Comparison of ENCODE assay signal across 12 cellular contexts in genomic region chr2:136065384-136065783, GRCh38. TPM values are rescaled to one million over a fixed set of nuclear protein-coding genes. Genes with fewer than 3 reads are reported as not detected.
A peak's percentile ranks its signal among the peaks of the same experiment; 100 is the strongest.
DNase-seq lines count a peak whose midpoint lies in the region; ATAC-seq, FAIRE-seq and TF ChIP-seq lines count a peak whose summit lies in the region.
"Had no signal": no experiment of that assay in that cellular context is flagged by ENCODE, and none has a peak within 500 bp of the region (broad histone marks: within the 10 kb centered on the region; RNA-seq: fewer than 3 reads in every experiment).

No MANE protein-coding gene starts in this region.

- H3K4me1 ChIP-seq in HepG2 (ENCODE audit: insufficient read depth, low read length) (no peaks in the 10 kb centered on the region), right lobe of liver (no peaks in the 10 kb centered on the region), thyroid gland (no peaks in the 10 kb centered on the region)

- no peak overlapping the region for H3K4me2 ChIP-seq in HepG2 (ENCODE audit: low read depth, low read length)

- no peaks in the 10 kb centered on the region for H3K79me2 ChIP-seq in HepG2 (ENCODE audit: insufficient read depth, low read length)

- H3K27ac ChIP-seq in HepG2 (ENCODE audit: extremely low read length, insufficient read depth, low read length) (no peak overlapping the region), right lobe of liver (no peak overlapping the region), thyroid gland (no peak overlapping the region)
- H3K27ac ChIP-seq: HL-60 had no signal

- no peaks in the 10 kb centered on the region for H3K27me3 Mint-ChIP-seq in activated T-helper 1 cell treated with anti-CD3 and anti-CD28 coated beads, Interleukin-12 subunit alpha, Interleukin-12 subunit beta, Interleukin-2, Interleukin-4 antibody, amounts not matched to agents 30 ng/mL and 10 ng/mL and 1 ng/mL, durations not matched to agents 14 hours and 24 hours and 36 hours (ENCODE audit: insufficient read depth)

- peak; percentile 43 for ATAC-seq in HepG2
- no peak for ATAC-seq in right lobe of liver
- ATAC-seq in HG02938 (IDR thresholded peaks at IDR 0.05; ENCODE audit: unreplicated experiment): peak; percentile 40

- H3K36me3 ChIP-seq in HepG2 (replicated peaks in 1 of 2; ENCODE audit: control insufficient read depth in 1 of 2, insufficient read depth in 2 of 2, low read length in 2 of 2): no peaks in the 10 kb centered on the region
- no peaks in the 10 kb centered on the region for H3K36me3 ChIP-seq in right lobe of liver
- H3K36me3 ChIP-seq in thyroid gland: no peaks in the 10 kb centered on the region

- CTCF ChIA-PET in HepG2 (lab: Yijun Ruan, JAX; ENCODE audit: low intra/inter-chr PET ratio, low total read pairs): no interaction called here

- no peak for TF ChIP-seq RAD21 in HepG2 (CRISPR knock-in tag; IDR thresholded peaks at IDR 0.05)

- no peak for TF ChIP-seq POLR2A in HepG2 (IDR thresholded peaks at IDR 0.05; ENCODE audit: insufficient read depth in 1 of 2, low read depth in 2 of 2, low read length in 2 of 2)
- TF ChIP-seq POLR2A in right lobe of liver (IDR thresholded peaks at IDR 0.05): no peak
- TF ChIP-seq POLR2A in thyroid gland (IDR thresholded peaks at IDR 0.05): no peak

- POLR2A ChIA-PET in HepG2 (lab: Yijun Ruan, JAX): no interaction called here

- peaks cover 15% of the 10 kb centered on the region for H3K36me3 Mint-ChIP-seq in activated T-helper 1 cell treated with anti-CD3 and anti-CD28 coated beads, Interleukin-12 subunit alpha, Interleukin-12 subunit beta, Interleukin-2, Interleukin-4 antibody, amounts not matched to agents 30 ng/mL and 10 ng/mL and 1 ng/mL, durations not matched to agents 14 hours and 24 hours and 36 hours (ENCODE audit: low read depth)

- H3K9me3 Mint-ChIP-seq in activated T-helper 1 cell treated with anti-CD3 and anti-CD28 coated beads, Interleukin-12 subunit alpha, Interleukin-12 subunit beta, Interleukin-2, Interleukin-4 antibody, amounts not matched to agents 30 ng/mL and 10 ng/mL and 1 ng/mL, durations not matched to agents 14 hours and 24 hours and 36 hours: peaks cover 5% of the 10 kb centered on the region
- H3K9me3 Mint-ChIP-seq: dendritic cell treated with granulocyte-macrophage colony-stimulating factor and Interleukin-4, amounts not matched to agents 40 ng/mL and 50 ng/mL, for 4 days had no signal

- DNase-seq in HepG2 (ENCODE audit: low spot score) (peak; percentile 20), right lobe of liver (no peak), cerebellar nuclear complex (lab: John Stamatoyannopoulos, UW) (no peak), D721Med (ENCODE audit: insufficient read length, low spot score) (no peak), thyroid gland (no peak), NCI-H2227 treated with DMSO at 0.1 percent for 48 hours (lab: John Stamatoyannopoulos, UW) (no peak)
- no peak for DNase-seq in activated T-helper 1 cell treated with anti-CD3 and anti-CD28 coated beads, Interleukin-12 subunit alpha, Interleukin-12 subunit beta, Interleukin-2, Interleukin-4 antibody, amounts not matched to agents 30 ng/mL and 10 ng/mL and 1 ng/mL, durations not matched to agents 14 hours and 24 hours and 36 hours (ENCODE audit: low spot score)
- DNase-seq: activated CD8-positive, alpha-beta memory T cell treated with anti-CD3 and anti-CD28 coated beads, Interleukin-2, amount 50 U/mL, for 48 hours; NCI-H2029 had no signal

- H3K27me3 ChIP-seq in HepG2 (ENCODE audit: control insufficient read depth in 1 of 2, insufficient read depth in 2 of 2, low read length in 2 of 2) (0 out of 5 replicates have a peak, but pooled peaks cover 0 to 7% of the 10 kb centered on the region in 2 experiments), right lobe of liver (no peaks in the 10 kb centered on the region), thyroid gland (no peaks in the 10 kb centered on the region)

- TF ChIP-seq EP300 in HepG2 (IDR thresholded peaks at IDR 0.05; ENCODE audit: low read depth in 2 of 2, low read length in 2 of 2): no peak
- no peak for TF ChIP-seq EP300 in HepG2 (CRISPR knock-in tag; IDR thresholded peaks at IDR 0.05; ENCODE audit: borderline replicate concordance)

- 5% methylated on average over 2 of the region's 2 CpGs for WGBS in HepG2 (ENCODE audit: low lambda C conversion rate)
- WGBS in right lobe of liver (ENCODE audit: insufficient coverage, low coverage, low lambda C conversion rate, missing lambda C conversion rate): 3% methylated on average over 2 of the region's 2 CpGs
- WGBS in thyroid gland, 2 donors: 73 to 86% methylated on average over 2 of the region's 2 CpGs

- no peak overlapping the region for H2AFZ ChIP-seq in HepG2 (ENCODE audit: low read length)

- BruUV-seq in HepG2 (replicated peaks; lab: Mats Ljungman, UMichigan): no TSS peak

- no peaks in the 10 kb centered on the region for H4K20me1 ChIP-seq in HepG2 (ENCODE audit: insufficient read depth, low read length)

- FAIRE-seq in HepG2 (lab: Jason Lieb, UNC) (no peak), D721Med (lab: Jason Lieb, UNC) (no peak)

- H3K9me3 ChIP-seq in HepG2 (ENCODE audit: low read length): no peaks in the 10 kb centered on the region
- H3K9me3 ChIP-seq in right lobe of liver: no peaks in the 10 kb centered on the region
- no peaks in the 10 kb centered on the region for H3K9me3 ChIP-seq in thyroid gland

- H3K4me1 Mint-ChIP-seq in activated T-helper 1 cell treated with anti-CD3 and anti-CD28 coated beads, Interleukin-12 subunit alpha, Interleukin-12 subunit beta, Interleukin-2, Interleukin-4 antibody, amounts not matched to agents 30 ng/mL and 10 ng/mL and 1 ng/mL, durations not matched to agents 14 hours and 24 hours and 36 hours (ENCODE audit: low read depth): peaks cover 74% of the 10 kb centered on the region

- TF ChIP-seq CTCF in HepG2 (CRISPR knock-in tag; IDR thresholded peaks at IDR 0.05) (no peak), right lobe of liver (IDR thresholded peaks at IDR 0.05) (no peak), D721Med (IDR thresholded peaks at IDR 0.05; ENCODE audit: insufficient read depth, missing control alignments) (no peak), thyroid gland (IDR thresholded peaks at IDR 0.05) (no peak)

- H3K9ac ChIP-seq in HepG2 (ENCODE audit: insufficient read depth, low read depth, low read length): no peak overlapping the region

- no peak overlapping the region for H3K4me3 ChIP-seq in HepG2 (replicated peaks in 1 of 3; ENCODE audit: insufficient read depth in 1 of 3, low read depth in 2 of 3, low read length in 3 of 3)
- H3K4me3 ChIP-seq in right lobe of liver: no peak overlapping the region
- no peak overlapping the region for H3K4me3 ChIP-seq in thyroid gland (replicated peaks in 1 of 3)

- peak overlapping the region; percentile 8 for H3K4me3 Mint-ChIP-seq in activated T-helper 1 cell treated with anti-CD3 and anti-CD28 coated beads, Interleukin-12 subunit alpha, Interleukin-12 subunit beta, Interleukin-2, Interleukin-4 antibody, amounts not matched to agents 30 ng/mL and 10 ng/mL and 1 ng/mL, durations not matched to agents 14 hours and 24 hours and 36 hours
- H3K4me3 Mint-ChIP-seq: dendritic cell treated with granulocyte-macrophage colony-stimulating factor and Interleukin-4, amounts not matched to agents 40 ng/mL and 50 ng/mL, for 4 days had no signal

- in situ Hi-C loops in HepG2 (cut with HindIII; ENCODE audit: extremely low pct_ligation_motif_present, low pct_unique_long_range_greater_than_20kb): no loop called here

- H3K27ac Mint-ChIP-seq in activated T-helper 1 cell treated with anti-CD3 and anti-CD28 coated beads, Interleukin-12 subunit alpha, Interleukin-12 subunit beta, Interleukin-2, Interleukin-4 antibody, amounts not matched to agents 30 ng/mL and 10 ng/mL and 1 ng/mL, durations not matched to agents 14 hours and 24 hours and 36 hours: no peak overlapping the region
- H3K27ac Mint-ChIP-seq: dendritic cell treated with granulocyte-macrophage colony-stimulating factor and Interleukin-4, amounts not matched to agents 40 ng/mL and 50 ng/mL, for 4 days had no signal

- intact Hi-C loops in HepG2 (cut with micrococcal nuclease; ENCODE audit: unreplicated experiment) (no loop called here), right lobe of liver (cut with DNase I) (no loop called here), thyroid gland (cut with DNase I) (no loop called here)
- intact Hi-C loops in activated T-helper 1 cell treated with anti-CD3 and anti-CD28 coated beads, Interleukin-12 subunit alpha, Interleukin-12 subunit beta, Interleukin-2, Interleukin-4 antibody, amounts not matched to agents 30 ng/mL and 10 ng/mL and 1 ng/mL, durations not matched to agents 14 hours and 24 hours and 36 hours (cut with micrococcal nuclease): no loop called here

RNA-seq across cellular contexts. Expression of gene CXCR4, which starts 52.6 kb away (rescaled TPM):
- total RNA-seq in HepG2 (2016; rRNA removed; fragmentation: Illumina TruSeq; extraction: Trizol) (0.29 and 0.55 TPM in 2 replicates), right lobe of liver (10 to 100 TPM in 2 of 6 experiments, 1 to 10 TPM in 4; 1.8 to 12.6 (median 6.9) TPM), thyroid gland (10 to 100 TPM in 3 of 4 donors, 1 to 10 TPM in 1; 7.1 to 17.5 (median 13.5) TPM)
- 0.18 TPM in 1 of 2 replicates, not detected in the other for total RNA-seq in HepG2 (2016; cell fraction: cytosol; rRNA removed; fragmentation: Illumina TruSeq; extraction: Trizol; ENCODE audit: low read depth)
- 0.13 and 0.50 TPM in 2 replicates for total RNA-seq in HepG2 (2016; cell fraction: insoluble cytoplasmic fraction; rRNA removed; fragmentation: Illumina TruSeq; extraction: Trizol)
- 0.31 and 0.43 TPM in 2 replicates for total RNA-seq in HepG2 (2016; cell fraction: membrane; rRNA removed; fragmentation: Illumina TruSeq; extraction: Trizol)
- 0.34 and 0.37 TPM in 2 replicates for total RNA-seq in HepG2 (2016; cell fraction: nucleus; rRNA removed; fragmentation: Illumina TruSeq; extraction: Trizol)
- 0.34 and 0.69 TPM in 2 replicates for polyA plus RNA-seq in HepG2 (2011; rRNA removed)
- 0.49 and 0.50 TPM in 2 replicates for polyA plus RNA-seq in HepG2 (2011; cell fraction: cytosol; rRNA removed)
- polyA plus RNA-seq in HepG2 (2011; cell fraction: nucleus; rRNA removed): 0.32 and 0.36 TPM in 2 replicates
- polyA plus RNA-seq in HepG2 (2012): 0.12 and 0.47 TPM in 2 replicates
- polyA plus RNA-seq in HepG2 (2016; cell fraction: cytosol; fragmentation: Illumina TruSeq; extraction: Trizol; ENCODE audit: low read depth): 0.08 TPM in 1 of 2 replicates, not detected in the other
- polyA plus RNA-seq in HepG2 (2016; cell fraction: insoluble cytoplasmic fraction; fragmentation: Illumina TruSeq; extraction: Trizol; ENCODE audit: low read depth): 0.19 and 0.26 TPM in 2 replicates
- not detected in 2 replicates for polyA plus RNA-seq in HepG2 (2016; cell fraction: membrane; fragmentation: Illumina TruSeq; extraction: Trizol; ENCODE audit: low read depth)
- 0.74 and 1.00 TPM in 2 replicates for polyA plus RNA-seq in HepG2 (2016; cell fraction: nucleus; fragmentation: Illumina TruSeq; extraction: Trizol; ENCODE audit: insufficient read depth, low read depth)
- 1.2 and 180 TPM in 2 replicates for polyA minus RNA-seq in HepG2 (2011; rRNA and poly(A)+ RNA removed; ENCODE audit: low replicate concordance)
- not detected in 2 replicates for polyA minus RNA-seq in HepG2 (2011; cell fraction: cytosol; rRNA and poly(A)+ RNA removed)
- polyA minus RNA-seq in HepG2 (2011; cell fraction: nucleus; rRNA and poly(A)+ RNA removed): 0.39 TPM in 1 of 2 replicates, not detected in the other
- total RNA-seq in activated T-helper 1 cell treated with anti-CD3 and anti-CD28 coated beads, Interleukin-12 subunit alpha, Interleukin-12 subunit beta, Interleukin-2, Interleukin-4 antibody, amounts not matched to agents 30 ng/mL and 10 ng/mL and 1 ng/mL, durations not matched to agents 14 hours and 24 hours and 36 hours: 83.3 and 86.3 TPM in 2 replicates

Comparison
In these comparisons a context has a peak if more than half of its experiments do, and no peak if none do; other contexts are left out.
1. ATAC-seq: peak in HepG2 (single experiment) and HG02938 (single experiment); none in right lobe of liver (0 of 4).